1 cellular context compared by ENCODE assay signal in the genomic region with DNA sequence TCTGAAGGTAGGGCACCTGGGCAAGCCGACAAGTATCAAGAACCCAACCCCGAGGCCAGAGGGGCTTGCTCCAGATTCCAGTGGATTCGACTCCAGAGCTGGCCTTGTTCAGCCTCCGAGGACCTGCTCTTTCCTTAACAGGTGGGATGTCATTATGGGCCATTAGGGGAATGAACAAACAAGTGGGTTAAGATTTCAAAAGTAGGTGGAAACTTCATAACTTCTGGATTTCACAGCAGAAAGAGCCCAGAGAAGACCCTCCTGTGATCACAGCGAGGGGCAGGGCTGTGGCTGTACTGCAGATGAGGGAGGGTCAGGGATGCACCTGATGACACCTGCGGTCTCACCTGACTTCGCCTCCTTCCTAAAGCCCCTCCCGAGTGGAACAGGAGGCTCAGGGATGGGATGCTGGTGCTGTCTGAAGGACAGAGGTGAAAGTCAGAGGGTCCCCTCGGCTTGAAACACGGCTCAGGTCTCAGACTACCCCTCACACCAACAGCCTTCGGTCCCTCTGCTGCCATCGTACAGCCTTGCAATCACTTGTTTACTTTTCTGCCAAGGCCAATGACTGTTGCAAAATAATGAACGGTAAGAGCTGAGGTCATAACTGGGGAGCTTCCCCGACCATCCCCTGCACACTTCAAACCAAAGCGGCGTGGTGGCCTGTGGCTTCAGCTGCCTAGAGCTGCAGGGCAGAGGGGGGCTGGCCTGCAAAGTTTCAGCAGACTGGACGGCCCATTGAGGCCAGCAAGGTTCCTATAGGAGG.
A peak's percentile ranks its signal among the peaks of the same experiment; 100 is the strongest.
TF ChIP-seq lines count a peak whose summit lies in the region.

No MANE protein-coding gene starts in this region.

TF ChIP-seq in HepG2, 621 proteins besides CTCF, POLR2A, EP300 and RAD21 (continued from another document and continues in another):
- TF ChIP-seq, protein P1, sequence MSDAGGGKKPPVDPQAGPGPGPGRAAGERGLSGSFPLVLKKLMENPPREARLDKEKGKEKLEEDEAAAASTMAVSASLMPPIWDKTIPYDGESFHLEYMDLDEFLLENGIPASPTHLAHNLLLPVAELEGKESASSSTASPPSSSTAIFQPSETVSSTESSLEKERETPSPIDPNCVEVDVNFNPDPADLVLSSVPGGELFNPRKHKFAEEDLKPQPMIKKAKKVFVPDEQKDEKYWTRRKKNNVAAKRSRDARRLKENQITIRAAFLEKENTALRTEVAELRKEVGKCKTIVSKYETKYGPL (CRISPR knock-in tag; IDR thresholded peaks at IDR 0.05), result no peak
- peak; percentile 92 for TF ChIP-seq MIER3 (CRISPR knock-in tag; IDR thresholded peaks at IDR 0.05; ENCODE audit: borderline replicate concordance)
- no peak for TF ChIP-seq ZBTB20 (CRISPR knock-in tag; IDR thresholded peaks at IDR 0.05; ENCODE audit: borderline replicate concordance, low read depth)
- TF ChIP-seq ZNF136 (CRISPR knock-in tag; IDR thresholded peaks at IDR 0.05; ENCODE audit: low read depth), result no peak
- no peak; the same call in 1 of the 2 replicates for TF ChIP-seq ZNF768 (CRISPR knock-in tag; IDR thresholded peaks at IDR 0.05)
- TF ChIP-seq, protein P2, sequence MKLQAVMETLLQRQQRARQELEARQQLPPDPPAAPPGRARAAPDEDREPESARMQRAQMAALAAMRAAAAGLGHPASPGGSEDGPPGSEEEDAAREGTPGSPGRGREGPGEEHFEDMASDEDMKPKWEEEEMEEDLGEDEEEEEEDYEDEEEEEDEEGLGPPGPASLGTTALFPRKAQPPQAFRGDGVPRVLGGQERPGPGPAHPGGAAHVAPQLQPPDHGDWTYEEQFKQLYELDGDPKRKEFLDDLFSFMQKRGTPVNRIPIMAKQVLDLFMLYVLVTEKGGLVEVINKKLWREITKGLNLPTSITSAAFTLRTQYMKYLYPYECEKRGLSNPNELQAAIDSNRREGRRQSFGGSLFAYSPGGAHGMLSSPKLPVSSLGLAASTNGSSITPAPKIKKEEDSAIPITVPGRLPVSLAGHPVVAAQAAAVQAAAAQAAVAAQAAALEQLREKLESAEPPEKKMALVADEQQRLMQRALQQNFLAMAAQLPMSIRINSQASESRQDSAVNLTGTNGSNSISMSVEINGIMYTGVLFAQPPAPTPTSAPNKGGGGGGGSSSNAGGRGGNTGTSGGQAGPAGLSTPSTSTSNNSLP (IDR thresholded peaks at IDR 0.05; ENCODE audit: low read depth, low read length), result peak; percentile 57; the same call in 1 of the 2 replicates
- TF ChIP-seq GTF3A (CRISPR knock-in tag; conservative IDR thresholded peaks at IDR 0.05), result no peak
- TF ChIP-seq, protein P3, sequence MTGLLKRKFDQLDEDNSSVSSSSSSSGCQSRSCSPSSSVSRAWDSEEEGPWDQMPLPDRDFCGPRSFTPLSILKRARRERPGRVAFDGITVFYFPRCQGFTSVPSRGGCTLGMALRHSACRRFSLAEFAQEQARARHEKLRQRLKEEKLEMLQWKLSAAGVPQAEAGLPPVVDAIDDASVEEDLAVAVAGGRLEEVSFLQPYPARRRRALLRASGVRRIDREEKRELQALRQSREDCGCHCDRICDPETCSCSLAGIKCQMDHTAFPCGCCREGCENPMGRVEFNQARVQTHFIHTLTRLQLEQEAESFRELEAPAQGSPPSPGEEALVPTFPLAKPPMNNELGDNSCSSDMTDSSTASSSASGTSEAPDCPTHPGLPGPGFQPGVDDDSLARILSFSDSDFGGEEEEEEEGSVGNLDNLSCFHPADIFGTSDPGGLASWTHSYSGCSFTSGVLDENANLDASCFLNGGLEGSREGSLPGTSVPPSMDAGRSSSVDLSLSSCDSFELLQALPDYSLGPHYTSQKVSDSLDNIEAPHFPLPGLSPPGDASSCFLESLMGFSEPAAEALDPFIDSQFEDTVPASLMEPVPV (CRISPR knock-in tag; IDR thresholded peaks at IDR 0.05), result no peak
- no peak for TF ChIP-seq ZNF432 (CRISPR knock-in tag; IDR thresholded peaks at IDR 0.05; ENCODE audit: borderline replicate concordance)
- TF ChIP-seq SCMH1 (CRISPR knock-in tag; IDR thresholded peaks at IDR 0.05; ENCODE audit: borderline replicate concordance), result no peak
- 0 out of 2 replicates have a peak, but pooled peaks have one; percentile 54 for TF ChIP-seq MEIS2 (CRISPR knock-in tag; IDR thresholded peaks at IDR 0.05)
- TF ChIP-seq, protein P4, sequence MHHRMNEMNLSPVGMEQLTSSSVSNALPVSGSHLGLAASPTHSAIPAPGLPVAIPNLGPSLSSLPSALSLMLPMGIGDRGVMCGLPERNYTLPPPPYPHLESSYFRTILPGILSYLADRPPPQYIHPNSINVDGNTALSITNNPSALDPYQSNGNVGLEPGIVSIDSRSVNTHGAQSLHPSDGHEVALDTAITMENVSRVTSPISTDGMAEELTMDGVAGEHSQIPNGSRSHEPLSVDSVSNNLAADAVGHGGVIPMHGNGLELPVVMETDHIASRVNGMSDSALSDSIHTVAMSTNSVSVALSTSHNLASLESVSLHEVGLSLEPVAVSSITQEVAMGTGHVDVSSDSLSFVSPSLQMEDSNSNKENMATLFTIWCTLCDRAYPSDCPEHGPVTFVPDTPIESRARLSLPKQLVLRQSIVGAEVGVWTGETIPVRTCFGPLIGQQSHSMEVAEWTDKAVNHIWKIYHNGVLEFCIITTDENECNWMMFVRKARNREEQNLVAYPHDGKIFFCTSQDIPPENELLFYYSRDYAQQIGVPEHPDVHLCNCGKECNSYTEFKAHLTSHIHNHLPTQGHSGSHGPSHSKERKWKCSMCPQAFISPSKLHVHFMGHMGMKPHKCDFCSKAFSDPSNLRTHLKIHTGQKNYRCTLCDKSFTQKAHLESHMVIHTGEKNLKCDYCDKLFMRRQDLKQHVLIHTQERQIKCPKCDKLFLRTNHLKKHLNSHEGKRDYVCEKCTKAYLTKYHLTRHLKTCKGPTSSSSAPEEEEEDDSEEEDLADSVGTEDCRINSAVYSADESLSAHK (CRISPR knock-in tag; IDR thresholded peaks at IDR 0.05; ENCODE audit: borderline replicate concordance), result no peak
- peak; percentile 17; the same call in 1 of the 2 replicates for TF ChIP-seq SP4 (CRISPR knock-in tag; IDR thresholded peaks at IDR 0.05)
- TF ChIP-seq ESRRA (CRISPR knock-in tag; IDR thresholded peaks at IDR 0.05; ENCODE audit: low read depth), result no peak
- TF ChIP-seq YY1 (IDR thresholded peaks at IDR 0.05; ENCODE audit: insufficient read depth, insufficient replicate concordance, low read depth, low read length), result no peak
- TF ChIP-seq, protein P5, sequence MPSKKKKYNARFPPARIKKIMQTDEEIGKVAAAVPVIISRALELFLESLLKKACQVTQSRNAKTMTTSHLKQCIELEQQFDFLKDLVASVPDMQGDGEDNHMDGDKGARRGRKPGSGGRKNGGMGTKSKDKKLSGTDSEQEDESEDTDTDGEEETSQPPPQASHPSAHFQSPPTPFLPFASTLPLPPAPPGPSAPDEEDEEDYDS (CRISPR knock-in tag; IDR thresholded peaks at IDR 0.05), result peak; percentile 49; the same call in 1 of the 2 replicates
- TF ChIP-seq MLLT10 (CRISPR knock-in tag; IDR thresholded peaks at IDR 0.05), result no peak
- TF ChIP-seq, protein P6, sequence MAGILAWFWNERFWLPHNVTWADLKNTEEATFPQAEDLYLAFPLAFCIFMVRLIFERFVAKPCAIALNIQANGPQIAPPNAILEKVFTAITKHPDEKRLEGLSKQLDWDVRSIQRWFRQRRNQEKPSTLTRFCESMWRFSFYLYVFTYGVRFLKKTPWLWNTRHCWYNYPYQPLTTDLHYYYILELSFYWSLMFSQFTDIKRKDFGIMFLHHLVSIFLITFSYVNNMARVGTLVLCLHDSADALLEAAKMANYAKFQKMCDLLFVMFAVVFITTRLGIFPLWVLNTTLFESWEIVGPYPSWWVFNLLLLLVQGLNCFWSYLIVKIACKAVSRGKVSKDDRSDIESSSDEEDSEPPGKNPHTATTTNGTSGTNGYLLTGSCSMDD (CRISPR knock-in tag; IDR thresholded peaks at IDR 0.05), result no peak
- 0 out of 2 replicates have a peak, but pooled peaks have one; percentile 61 for TF ChIP-seq KDM4B (CRISPR knock-in tag; IDR thresholded peaks at IDR 0.05)
- TF ChIP-seq ZNF550 (CRISPR knock-in tag; IDR thresholded peaks at IDR 0.05; ENCODE audit: borderline replicate concordance), result no peak
- TF ChIP-seq KLF15 (CRISPR knock-in tag; IDR thresholded peaks at IDR 0.05; ENCODE audit: borderline replicate concordance), result no peak
- no peak for TF ChIP-seq KAT2B (IDR thresholded peaks at IDR 0.05; ENCODE audit: borderline replicate concordance, low read depth, low read length)
- TF ChIP-seq, protein P7, sequence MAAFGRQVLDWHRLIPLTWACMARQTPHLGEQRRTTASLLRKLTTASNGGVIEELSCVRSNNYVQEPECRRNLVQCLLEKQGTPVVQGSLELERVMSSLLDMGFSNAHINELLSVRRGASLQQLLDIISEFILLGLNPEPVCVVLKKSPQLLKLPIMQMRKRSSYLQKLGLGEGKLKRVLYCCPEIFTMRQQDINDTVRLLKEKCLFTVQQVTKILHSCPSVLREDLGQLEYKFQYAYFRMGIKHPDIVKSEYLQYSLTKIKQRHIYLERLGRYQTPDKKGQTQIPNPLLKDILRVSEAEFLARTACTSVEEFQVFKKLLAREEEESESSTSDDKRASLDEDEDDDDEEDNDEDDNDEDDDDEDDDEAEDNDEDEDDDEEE (CRISPR knock-in tag; IDR thresholded peaks at IDR 0.05), result no peak
- TF ChIP-seq, protein P8, sequence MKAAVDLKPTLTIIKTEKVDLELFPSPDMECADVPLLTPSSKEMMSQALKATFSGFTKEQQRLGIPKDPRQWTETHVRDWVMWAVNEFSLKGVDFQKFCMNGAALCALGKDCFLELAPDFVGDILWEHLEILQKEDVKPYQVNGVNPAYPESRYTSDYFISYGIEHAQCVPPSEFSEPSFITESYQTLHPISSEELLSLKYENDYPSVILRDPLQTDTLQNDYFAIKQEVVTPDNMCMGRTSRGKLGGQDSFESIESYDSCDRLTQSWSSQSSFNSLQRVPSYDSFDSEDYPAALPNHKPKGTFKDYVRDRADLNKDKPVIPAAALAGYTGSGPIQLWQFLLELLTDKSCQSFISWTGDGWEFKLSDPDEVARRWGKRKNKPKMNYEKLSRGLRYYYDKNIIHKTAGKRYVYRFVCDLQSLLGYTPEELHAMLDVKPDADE (CRISPR knock-in tag; IDR thresholded peaks at IDR 0.05), result no peak
- TF ChIP-seq AGO1 (IDR thresholded peaks at IDR 0.05; ENCODE audit: low read depth, low read length, poor library complexity, severe bottlenecking), result no peak
- TF ChIP-seq MTA1 (CRISPR knock-in tag; IDR thresholded peaks at IDR 0.05; ENCODE audit: borderline replicate concordance), result peak; percentile 89
- no peak for TF ChIP-seq ZNF251 (CRISPR knock-in tag; IDR thresholded peaks at IDR 0.05)
- TF ChIP-seq, protein P9, sequence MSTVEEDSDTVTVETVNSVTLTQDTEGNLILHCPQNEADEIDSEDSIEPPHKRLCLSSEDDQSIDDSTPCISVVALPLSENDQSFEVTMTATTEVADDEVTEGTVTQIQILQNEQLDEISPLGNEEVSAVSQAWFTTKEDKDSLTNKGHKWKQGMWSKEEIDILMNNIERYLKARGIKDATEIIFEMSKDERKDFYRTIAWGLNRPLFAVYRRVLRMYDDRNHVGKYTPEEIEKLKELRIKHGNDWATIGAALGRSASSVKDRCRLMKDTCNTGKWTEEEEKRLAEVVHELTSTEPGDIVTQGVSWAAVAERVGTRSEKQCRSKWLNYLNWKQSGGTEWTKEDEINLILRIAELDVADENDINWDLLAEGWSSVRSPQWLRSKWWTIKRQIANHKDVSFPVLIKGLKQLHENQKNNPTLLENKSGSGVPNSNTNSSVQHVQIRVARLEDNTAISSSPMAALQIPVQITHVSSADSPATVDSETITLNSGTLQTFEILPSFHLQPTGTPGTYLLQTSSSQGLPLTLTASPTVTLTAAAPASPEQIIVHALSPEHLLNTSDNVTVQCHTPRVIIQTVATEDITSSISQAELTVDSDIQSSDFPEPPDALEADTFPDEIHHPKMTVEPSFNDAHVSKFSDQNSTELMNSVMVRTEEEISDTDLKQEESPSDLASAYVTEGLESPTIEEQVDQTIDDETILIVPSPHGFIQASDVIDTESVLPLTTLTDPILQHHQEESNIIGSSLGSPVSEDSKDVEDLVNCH (CRISPR knock-in tag; IDR thresholded peaks at IDR 0.05), result no peak
- TF ChIP-seq ARHGAP35 (CRISPR knock-in tag; IDR thresholded peaks at IDR 0.05; ENCODE audit: borderline replicate concordance), result no peak; the same call in 1 of the 2 replicates
- TF ChIP-seq NCOR1 (IDR thresholded peaks at IDR 0.05; ENCODE audit: borderline replicate concordance, low read length), result no peak
- TF ChIP-seq ZNF263 (CRISPR knock-in tag; IDR thresholded peaks at IDR 0.05), result no peak
- TF ChIP-seq YEATS4 (CRISPR knock-in tag; IDR thresholded peaks at IDR 0.05; ENCODE audit: borderline replicate concordance), result peak; percentile 62; the same call in 1 of the 2 replicates
- TF ChIP-seq, protein P10, sequence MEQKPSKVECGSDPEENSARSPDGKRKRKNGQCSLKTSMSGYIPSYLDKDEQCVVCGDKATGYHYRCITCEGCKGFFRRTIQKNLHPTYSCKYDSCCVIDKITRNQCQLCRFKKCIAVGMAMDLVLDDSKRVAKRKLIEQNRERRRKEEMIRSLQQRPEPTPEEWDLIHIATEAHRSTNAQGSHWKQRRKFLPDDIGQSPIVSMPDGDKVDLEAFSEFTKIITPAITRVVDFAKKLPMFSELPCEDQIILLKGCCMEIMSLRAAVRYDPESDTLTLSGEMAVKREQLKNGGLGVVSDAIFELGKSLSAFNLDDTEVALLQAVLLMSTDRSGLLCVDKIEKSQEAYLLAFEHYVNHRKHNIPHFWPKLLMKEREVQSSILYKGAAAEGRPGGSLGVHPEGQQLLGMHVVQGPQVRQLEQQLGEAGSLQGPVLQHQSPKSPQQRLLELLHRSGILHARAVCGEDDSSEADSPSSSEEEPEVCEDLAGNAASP (CRISPR knock-in tag; IDR thresholded peaks at IDR 0.05; ENCODE audit: borderline replicate concordance), result peak; percentile 86
- TF ChIP-seq MED1 (CRISPR knock-in tag; IDR thresholded peaks at IDR 0.05), result peak; percentile 91
- peak; percentile 84 for TF ChIP-seq RARA (CRISPR knock-in tag; IDR thresholded peaks at IDR 0.05)
- TF ChIP-seq ZNF878 (CRISPR knock-in tag; IDR thresholded peaks at IDR 0.05), result 0 out of 2 replicates have a peak, but pooled peaks have one; percentile 46
- TF ChIP-seq NCOA1 (CRISPR knock-in tag; IDR thresholded peaks at IDR 0.05), result no peak
- no peak for TF ChIP-seq REL (CRISPR knock-in tag; conservative IDR thresholded peaks at IDR 0.05)
- TF ChIP-seq, protein P11, sequence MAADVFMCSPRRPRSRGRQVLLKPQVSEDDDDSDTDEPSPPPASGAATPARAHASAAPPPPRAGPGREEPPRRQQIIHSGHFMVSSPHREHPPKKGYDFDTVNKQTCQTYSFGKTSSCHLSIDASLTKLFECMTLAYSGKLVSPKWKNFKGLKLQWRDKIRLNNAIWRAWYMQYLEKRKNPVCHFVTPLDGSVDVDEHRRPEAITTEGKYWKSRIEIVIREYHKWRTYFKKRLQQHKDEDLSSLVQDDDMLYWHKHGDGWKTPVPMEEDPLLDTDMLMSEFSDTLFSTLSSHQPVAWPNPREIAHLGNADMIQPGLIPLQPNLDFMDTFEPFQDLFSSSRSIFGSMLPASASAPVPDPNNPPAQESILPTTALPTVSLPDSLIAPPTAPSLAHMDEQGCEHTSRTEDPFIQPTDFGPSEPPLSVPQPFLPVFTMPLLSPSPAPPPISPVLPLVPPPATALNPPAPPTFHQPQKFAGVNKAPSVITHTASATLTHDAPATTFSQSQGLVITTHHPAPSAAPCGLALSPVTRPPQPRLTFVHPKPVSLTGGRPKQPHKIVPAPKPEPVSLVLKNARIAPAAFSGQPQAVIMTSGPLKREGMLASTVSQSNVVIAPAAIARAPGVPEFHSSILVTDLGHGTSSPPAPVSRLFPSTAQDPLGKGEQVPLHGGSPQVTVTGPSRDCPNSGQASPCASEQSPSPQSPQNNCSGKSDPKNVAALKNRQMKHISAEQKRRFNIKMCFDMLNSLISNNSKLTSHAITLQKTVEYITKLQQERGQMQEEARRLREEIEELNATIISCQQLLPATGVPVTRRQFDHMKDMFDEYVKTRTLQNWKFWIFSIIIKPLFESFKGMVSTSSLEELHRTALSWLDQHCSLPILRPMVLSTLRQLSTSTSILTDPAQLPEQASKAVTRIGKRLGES (CRISPR knock-in tag; IDR thresholded peaks at IDR 0.05; ENCODE audit: borderline replicate concordance), result no peak
- TF ChIP-seq RBM39 (IDR thresholded peaks at IDR 0.05; ENCODE audit: low read depth, low read length, poor library complexity, severe bottlenecking), result no peak
- no peak for TF ChIP-seq ELF4 (CRISPR knock-in tag; IDR thresholded peaks at IDR 0.05; ENCODE audit: borderline replicate concordance)
